1 cellular context compared by ENCODE assay signal in genomic region chr9:19807182-19807892, GRCh38.
A peak's percentile ranks its signal among the peaks of the same experiment; 100 is the strongest.
TF ChIP-seq lines count a peak whose summit lies in the region.

No MANE protein-coding gene starts in this region.

TF ChIP-seq in GM23338, 12 proteins besides CTCF, POLR2A, EP300 and RAD21:
- TF ChIP-seq ZNF462 (CRISPR knock-in tag; IDR thresholded peaks at IDR 0.05) (no peak), NANOG (IDR thresholded peaks at IDR 0.05; ENCODE audit: borderline replicate concordance) (peak; percentile 80; the same call in 1 of the 2 replicates), REST (IDR thresholded peaks at IDR 0.05; ENCODE audit: unreplicated experiment) (no peak), POLR2AphosphoS5 (IDR thresholded peaks at IDR 0.05; ENCODE audit: low read depth) (0 out of 2 replicates have a peak, but pooled peaks have one; percentile 31), JUNB (IDR thresholded peaks at IDR 0.05; ENCODE audit: unreplicated experiment) (no peak), EZH2phosphoT487 (IDR thresholded peaks at IDR 0.05; ENCODE audit: unreplicated experiment) (no peak)
TF ChIP-seq in GM23338: peak in this region for 2.
